Comparison of ENCODE assay signal across 10 cellular contexts in genomic region chr1:58983633-58984301, GRCh38.
"Had no signal": no experiment of that assay in that cellular context is flagged by ENCODE, and none has a peak within 500 bp of the region (broad histone marks: within the 10 kb centered on the region; RNA-seq: fewer than 3 reads in every experiment).

No MANE protein-coding gene starts in this region.

- H3K9me3 Mint-ChIP-seq: activated B cell treated with CpG ODN at 0.5 μM for 24 hours; activated naive CD4-positive, alpha-beta T cell treated with anti-CD3 and anti-CD28 coated beads, Interleukin-2, amount 50 U/mL, for 72 hours; nephron progenitor cell had no signal

- H3K36me3 Mint-ChIP-seq: activated naive CD4-positive, alpha-beta T cell treated with anti-CD3 and anti-CD28 coated beads, Interleukin-2, amount 50 U/mL, for 72 hours had no signal

- H3K4me3 Mint-ChIP-seq: activated B cell treated with CpG ODN at 0.5 μM for 24 hours, nephron progenitor cell, T-helper 17 cell had no signal

- ATAC-seq: activated naive CD4-positive, alpha-beta T cell treated with anti-CD3 and anti-CD28 coated beads, Interleukin-2, amount 50 U/mL, for 72 hours; T-helper 17 cell had no signal

- H3K27me3 Mint-ChIP-seq: activated B cell treated with CpG ODN at 0.5 μM for 24 hours had no signal

- H3K27ac ChIP-seq: tibial artery, uterus had no signal

- DNase-seq: activated B cell treated with CpG ODN at 0.5 μM for 24 hours; activated CD4-positive, alpha-beta T cell treated with anti-CD3 and anti-CD28 coated beads, Interleukin-2, amount 50 U/mL, for 1 hour; activated T-cell treated with anti-CD3 and anti-CD28 coated beads, Interleukin-2, amount 50 U/mL, for 1 hour; esophagus squamous epithelium; nephron progenitor cell; small intestine; T-helper 17 cell; tibial artery; uterus had no signal

- H3K27ac Mint-ChIP-seq: activated B cell treated with CpG ODN at 0.5 μM for 24 hours; activated naive CD4-positive, alpha-beta T cell treated with anti-CD3 and anti-CD28 coated beads, Interleukin-2, amount 50 U/mL, for 72 hours; nephron progenitor cell; T-helper 17 cell had no signal
